ENCODE assay signal across 16 cellular contexts in genomic region chr10:124645496-124646095, GRCh38.
A peak's percentile ranks its signal among the peaks of the same experiment; 100 is the strongest.
DNase-seq lines count a peak whose midpoint lies in the region; ATAC-seq and TF ChIP-seq lines count a peak whose summit lies in the region.
"Had no signal": no experiment of that assay in that cellular context is flagged by ENCODE, and none has a peak within 500 bp of the region (broad histone marks: within the 10 kb centered on the region; RNA-seq: fewer than 3 reads in every experiment).

No MANE protein-coding gene starts in this region.

- H3K79me2 ChIP-seq in neural progenitor cell (ENCODE audit: low read depth) = peaks cover 34% of the 10 kb centered on the region

- no peak overlapping the region for H3K27ac Mint-ChIP-seq in neural progenitor cell
- H3K27ac Mint-ChIP-seq: progenitor cell of endocrine pancreas had no signal

- H3K27ac ChIP-seq in esophagus (ENCODE audit: low read depth in 2 of 2, low read length in 1 of 2) (peak overlapping the region; percentile 79 to 86), neural progenitor cell (peak overlapping the region; percentile 97), uterus (peak overlapping the region; percentile 74 to 84)
- H3K27ac ChIP-seq: KMS-11 had no signal

- H3K4me3 ChIP-seq in esophagus (ENCODE audit: low read depth in 1 of 2, low read length in 2 of 2) (no peak overlapping the region), neural progenitor cell (no peak overlapping the region), uterus (no peak overlapping the region)
- H3K4me3 ChIP-seq: tibial artery had no signal

- no peak overlapping the region for H2AFZ ChIP-seq in neural progenitor cell (replicated peaks)

- H4K20me1 ChIP-seq in neural progenitor cell (ENCODE audit: low read depth) = peaks cover 18% of the 10 kb centered on the region

- no peaks in the 10 kb centered on the region for H3K27me3 ChIP-seq in esophagus (ENCODE audit: control insufficient read depth in 1 of 2, insufficient read depth in 2 of 2, low read length in 2 of 2)
- H3K27me3 ChIP-seq in neural progenitor cell = no peaks in the 10 kb centered on the region
- H3K27me3 ChIP-seq in uterus = no peaks in the 10 kb centered on the region
- H3K27me3 ChIP-seq: tibial artery had no signal

- no peak for TF ChIP-seq CTCF in neural progenitor cell (IDR thresholded peaks at IDR 0.05)
- no peak for TF ChIP-seq CTCF in uterus (IDR thresholded peaks at IDR 0.05)

- H3K4me1 ChIP-seq in esophagus (ENCODE audit: control insufficient read depth in 2 of 2, insufficient read depth in 2 of 2, low read length in 1 of 2) (peaks cover 27 to 57% of the 10 kb centered on the region in 2 donors), neural progenitor cell (peaks cover 73% of the 10 kb centered on the region), uterus (peaks cover 28 to 61% of the 10 kb centered on the region in 2 donors)

- DNase-seq in Right ventricle myocardium inferior (ENCODE audit: missing footprints) (peak; percentile 60), left cardiac atrium (no peak), neural progenitor cell (ENCODE audit: low spot score) (no peak), uterus (no peak), HT-29 (ENCODE audit: low spot score) (no peak), cerebellar nuclear complex (lab: John Stamatoyannopoulos, UW) (no peak)
- DNase-seq: activated CD4-positive, alpha-beta T cell treated with anti-CD3 and anti-CD28 coated beads, Interleukin-2, amount 10 ng/mL, durations not matched to agents 24 days and 14 days; cortex of kidney; HFFc6; NCI-H2029 treated with DMSO at 0.1 percent for 48 hours; SW 1271 had no signal

- no peak for TF ChIP-seq POLR2A in uterus (IDR thresholded peaks at IDR 0.05)

- H3K27me3 Mint-ChIP-seq in neural progenitor cell (ENCODE audit: insufficient read depth, low read depth) = peaks cover 2% of the 10 kb centered on the region
- H3K27me3 Mint-ChIP-seq: activated CD4-positive, alpha-beta T cell treated with anti-CD3 and anti-CD28 coated beads, Interleukin-2, amount 10 ng/mL, durations not matched to agents 24 days and 14 days; progenitor cell of endocrine pancreas had no signal

- H3K4me1 Mint-ChIP-seq in neural progenitor cell = peaks cover 52% of the 10 kb centered on the region

- H3K9ac ChIP-seq in neural progenitor cell = no peak overlapping the region
- H3K9ac ChIP-seq: KMS-11 had no signal

- ATAC-seq in Right ventricle myocardium inferior = no peak
- no peak for ATAC-seq in left cardiac atrium
- no peak for ATAC-seq in GM21619 (IDR thresholded peaks at IDR 0.05; ENCODE audit: unreplicated experiment)

- WGBS in esophagus, 2 donors = 85 to 89% methylated on average over 13 of the region's 13 CpGs

- H3K9me3 ChIP-seq in esophagus (ENCODE audit: control insufficient read depth in 2 of 2, insufficient read depth in 1 of 2, low read depth in 1 of 2, low read length in 1 of 2) = no peaks in the 10 kb centered on the region
- H3K9me3 ChIP-seq in neural progenitor cell (ENCODE audit: low read depth) = no peaks in the 10 kb centered on the region
- no peaks in the 10 kb centered on the region for H3K9me3 ChIP-seq in uterus
- H3K9me3 ChIP-seq: tibial artery had no signal

- intact Hi-C loops in Right ventricle myocardium inferior (cut with DNase I) = loop anchor here (5.0 kb wide), 1 partner anchor 97 kb away; the partner anchor contains the start of gene FAM53B
- intact Hi-C loops in left cardiac atrium (cut with DNase I) = no loop called here
- intact Hi-C loops in uterus (cut with DNase I; ENCODE audit: low total_unique reads) = no loop called here

- peaks cover 4% of the 10 kb centered on the region for H3K36me3 Mint-ChIP-seq in neural progenitor cell

- no peak overlapping the region for H3K4me3 Mint-ChIP-seq in neural progenitor cell
- H3K4me3 Mint-ChIP-seq: activated CD4-positive, alpha-beta T cell treated with anti-CD3 and anti-CD28 coated beads, Interleukin-2, amount 10 ng/mL, durations not matched to agents 24 days and 14 days; HFFc6 had no signal

- no peak overlapping the region for H3K4me2 ChIP-seq in neural progenitor cell
- H3K4me2 ChIP-seq: KMS-11 had no signal

- no peaks in the 10 kb centered on the region for H3K9me3 Mint-ChIP-seq in neural progenitor cell
- H3K9me3 Mint-ChIP-seq: activated CD4-positive, alpha-beta T cell treated with anti-CD3 and anti-CD28 coated beads, Interleukin-2, amount 10 ng/mL, durations not matched to agents 24 days and 14 days; HFFc6 had no signal

- H3F3A ChIP-seq in neural progenitor cell (ENCODE audit: low read depth) = peaks cover 42% of the 10 kb centered on the region

- H3K36me3 ChIP-seq in esophagus (ENCODE audit: control insufficient read depth in 2 of 2, insufficient read depth in 2 of 2, low read length in 1 of 2) (peaks cover 0 to 3% of the 10 kb centered on the region in 2 donors), neural progenitor cell (no peaks in the 10 kb centered on the region), uterus (no peaks in the 10 kb centered on the region)
- H3K36me3 ChIP-seq: tibial artery had no signal
